8 cellular contexts compared by ENCODE assay signal in the genomic region with DNA sequence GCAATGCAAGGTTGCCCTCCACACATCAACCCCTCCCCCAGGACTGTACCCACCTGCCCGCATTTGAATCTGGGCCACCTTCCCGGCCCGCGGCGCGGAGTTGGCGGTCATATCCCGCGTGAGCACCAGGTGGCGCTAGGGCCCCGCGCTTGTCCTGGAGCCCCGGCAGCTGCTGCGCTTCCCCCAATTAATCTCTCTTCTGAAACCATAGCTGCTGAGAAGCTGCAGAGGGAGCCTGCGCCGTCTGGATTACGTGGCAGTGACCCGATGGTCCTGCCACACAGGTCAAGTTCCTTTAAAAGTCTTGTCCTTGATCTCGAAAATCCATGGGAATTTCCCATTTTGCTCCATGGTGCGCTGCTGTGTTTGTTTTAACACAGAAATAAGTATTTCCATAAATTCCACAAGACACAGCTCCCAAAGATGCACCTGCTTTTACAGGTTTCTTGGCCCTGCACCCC. TPM values are rescaled to one million over a fixed set of nuclear protein-coding genes. Genes with fewer than 3 reads are reported as not detected.
A peak's percentile ranks its signal among the peaks of the same experiment; 100 is the strongest.
DNase-seq lines count a peak whose midpoint lies in the region; ATAC-seq and TF ChIP-seq lines count a peak whose summit lies in the region.

No MANE protein-coding gene starts in this region.

- H3K9ac ChIP-seq in PC-3 (ENCODE audit: low read length) = no peak overlapping the region

- no peaks in the 10 kb centered on the region for H3K9me2 ChIP-seq in PC-3 (replicated peaks; ENCODE audit: low read length)

- no peak overlapping the region for H3K4me3 ChIP-seq in PC-3 (ENCODE audit: low read length)
- no peak overlapping the region for H3K4me3 ChIP-seq in esophagus muscularis mucosa

- H3F3A ChIP-seq in PC-3 (ENCODE audit: low read length, unreplicated experiment) = no peaks in the 10 kb centered on the region

- peak; percentile 94 for TF ChIP-seq RAD21 in Ishikawa (IDR thresholded peaks at IDR 0.05; ENCODE audit: low read depth)

- H3K9me3 Mint-ChIP-seq in naive thymus-derived CD8-positive, alpha-beta T cell = no peaks in the 10 kb centered on the region

- 13% methylated on average over 6 of the region's 20 CpGs for WGBS in esophagus muscularis mucosa

- intact Hi-C loops in PC-3 (cut with micrococcal nuclease) = loop anchor here (1.0 to 10.0 kb wide), 3 partner anchors 73 to 699 kb away; a partner anchor contains a TSS
- intact Hi-C loops in esophagus muscularis mucosa (cut with DNase I) = loop anchor here (1.0 to 5.0 kb wide), 3 partner anchors 166 to 701 kb away; no protein-coding TSS in a partner anchor

- ATAC-seq in GM19467 (IDR thresholded peaks at IDR 0.05; ENCODE audit: unreplicated experiment) (peak; percentile 69), PC-3 (peak; percentile 86)
- ATAC-seq in naive thymus-derived CD8-positive, alpha-beta T cell = peak; percentile 84 to 90

- H3K36me3 ChIP-seq in PC-3 (ENCODE audit: low read depth, low read length) = no peaks in the 10 kb centered on the region
- no peaks in the 10 kb centered on the region for H3K36me3 ChIP-seq in esophagus muscularis mucosa

- H3K4me1 ChIP-seq in PC-3 (ENCODE audit: insufficient read depth, low read length) (no peaks in the 10 kb centered on the region), esophagus muscularis mucosa (peaks cover 7 to 23% (median 15%) of the 10 kb centered on the region in 4 donors)

- TF ChIP-seq CTCF in PC-3 (conservative IDR thresholded peaks at IDR 0.05; ENCODE audit: low read depth, low read length) (peak; percentile 87), esophagus muscularis mucosa (IDR thresholded peaks at IDR 0.05) (peak; percentile 98 to 99 (median 98))

- H3K4me2 ChIP-seq in PC-3 (ENCODE audit: low read length) = no peak overlapping the region

- peaks cover 2 to 17% (median 12%) of the 10 kb centered on the region in 4 donors for H3K4me1 Mint-ChIP-seq in naive thymus-derived CD8-positive, alpha-beta T cell

- H3K79me2 ChIP-seq in PC-3 (ENCODE audit: low read length) = no peaks in the 10 kb centered on the region

- CTCF ChIA-PET in PC-3 (lab: Charles Lee) = interaction anchor here (0.6 to 1.3 kb wide), 4 partner anchors 21 to 195 kb away, joined by 3 to 10 read pairs (median 6); no protein-coding TSS in a partner anchor

- H3K4me3 Mint-ChIP-seq in naive thymus-derived CD8-positive, alpha-beta T cell = no peak overlapping the region

- BruUV-seq in PC-3 (replicated peaks; lab: Mats Ljungman, UMichigan) = no TSS peak

- DNase-seq in CD1c-positive myeloid dendritic cell (ENCODE audit: extremely low spot score) (peak; percentile 90), PC-3 (peak; percentile 67), activated T-cell treated with anti-CD3 and anti-CD28 coated beads for 4 hours (peak; percentile 77), esophagus muscularis mucosa (ENCODE audit: extremely low spot score) (peak; percentile 95)
- DNase-seq in naive thymus-derived CD8-positive, alpha-beta T cell = peak; percentile 59 to 84 (median 79)
- DNase-seq in stimulated activated CD8-positive, alpha-beta memory T cell treated with anti-CD3 and anti-CD28 coated beads, Interleukin-7, amount 100 ng/mL, for 4 hours (ENCODE audit: low read depth in 2 of 2) = peak; percentile 60 to 65

- H4K20me1 ChIP-seq in PC-3 (ENCODE audit: low read length) = no peaks in the 10 kb centered on the region

- H3K27ac Mint-ChIP-seq in naive thymus-derived CD8-positive, alpha-beta T cell = no peak overlapping the region

- no peak overlapping the region for H2AFZ ChIP-seq in PC-3 (ENCODE audit: low read length)

- TF ChIP-seq EP300 in Ishikawa (IDR thresholded peaks at IDR 0.05; ENCODE audit: borderline replicate concordance) (no peak), esophagus muscularis mucosa (IDR thresholded peaks at IDR 0.05) (no peak)

- TF ChIP-seq POLR2A in esophagus muscularis mucosa (IDR thresholded peaks at IDR 0.05; ENCODE audit: low read depth) = no peak

- H3K27ac ChIP-seq in PC-3 (ENCODE audit: low read length) (no peak overlapping the region), esophagus muscularis mucosa (replicated peaks in 1 of 4) (no peak overlapping the region)

- H3K36me3 Mint-ChIP-seq in naive thymus-derived CD8-positive, alpha-beta T cell = no peaks in the 10 kb centered on the region

- POLR2A ChIA-PET in PC-3 (lab: Charles Lee; ENCODE audit: unreplicated experiment) = interaction anchor here (0.5 kb wide), 1 partner anchor 195 kb away, joined by 3 read pairs; no protein-coding TSS in a partner anchor
- POLR2A ChIA-PET in naive thymus-derived CD8-positive, alpha-beta T cell (lab: Charles Lee) = interaction anchor here (0.9 to 1.6 kb wide), 6 partner anchors 13 to 195 kb away, joined by 3 to 11 read pairs (median 4); no protein-coding TSS in a partner anchor

- H3K27me3 Mint-ChIP-seq in naive thymus-derived CD8-positive, alpha-beta T cell = peaks cover 0 to 8% (median 2%) of the 10 kb centered on the region in 5 donors

- no peaks in the 10 kb centered on the region for H3K9me3 ChIP-seq in PC-3 (ENCODE audit: low read length)
- no peaks in the 10 kb centered on the region for H3K9me3 ChIP-seq in esophagus muscularis mucosa

- peaks cover 12% of the 10 kb centered on the region for H3K27me3 ChIP-seq in PC-3 (ENCODE audit: low read length)
- no peaks in the 10 kb centered on the region for H3K27me3 ChIP-seq in esophagus muscularis mucosa

TF ChIP-seq in Ishikawa, 13 proteins besides CTCF, POLR2A, EP300 and RAD21:
- TF ChIP-seq FOXM1 (IDR thresholded peaks at IDR 0.05; ENCODE audit: borderline replicate concordance, low read depth) (no peak), TEAD4 (IDR thresholded peaks at IDR 0.05) (no peak), CEBPB (IDR thresholded peaks at IDR 0.05) (no peak), EGR1 (IDR thresholded peaks at IDR 0.05) (no peak), TCF12 (IDR thresholded peaks at IDR 0.05; ENCODE audit: low read depth) (no peak), TAF1 (IDR thresholded peaks at IDR 0.05; ENCODE audit: low read depth) (no peak), YY1 (IDR thresholded peaks at IDR 0.05; ENCODE audit: low read depth) (0 out of 2 replicates have a peak, but pooled peaks have one; percentile 14)
- TF ChIP-seq, protein P1, sequence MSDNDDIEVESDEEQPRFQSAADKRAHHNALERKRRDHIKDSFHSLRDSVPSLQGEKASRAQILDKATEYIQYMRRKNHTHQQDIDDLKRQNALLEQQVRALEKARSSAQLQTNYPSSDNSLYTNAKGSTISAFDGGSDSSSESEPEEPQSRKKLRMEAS (IDR thresholded peaks at IDR 0.05) = no peak

RNA-seq across cellular contexts. Expression of a gene that starts 22.0 kb away (rescaled TPM):
- total RNA-seq in PC-3 (2014; rRNA removed) (539 and 598 TPM in 2 replicates), esophagus muscularis mucosa (100 to 1,000 TPM; 555 to 640 (median 575) TPM)
- total RNA-seq in naive thymus-derived CD8-positive, alpha-beta T cell = 100 to 1,000 TPM; 750 to 766 TPM
- polyA plus RNA-seq in naive thymus-derived CD8-positive, alpha-beta T cell = 1,000 to 10,000 TPM; 1,212 to 1,344 (median 1,331) TPM

RNA-seq across cellular contexts. Expression of a gene that starts 22.1 kb away (rescaled TPM):
- 42.6 and 46.1 TPM in 2 replicates for total RNA-seq in PC-3 (2014; rRNA removed)
- total RNA-seq in esophagus muscularis mucosa = 10 to 100 TPM; 26.0 to 41.3 (median 27.6) TPM
- 10 to 100 TPM; 36.9 to 38.7 TPM for total RNA-seq in naive thymus-derived CD8-positive, alpha-beta T cell
- 10 to 100 TPM; 21.6 to 28.6 (median 27.2) TPM for polyA plus RNA-seq in naive thymus-derived CD8-positive, alpha-beta T cell
